In the genomic region with DNA sequence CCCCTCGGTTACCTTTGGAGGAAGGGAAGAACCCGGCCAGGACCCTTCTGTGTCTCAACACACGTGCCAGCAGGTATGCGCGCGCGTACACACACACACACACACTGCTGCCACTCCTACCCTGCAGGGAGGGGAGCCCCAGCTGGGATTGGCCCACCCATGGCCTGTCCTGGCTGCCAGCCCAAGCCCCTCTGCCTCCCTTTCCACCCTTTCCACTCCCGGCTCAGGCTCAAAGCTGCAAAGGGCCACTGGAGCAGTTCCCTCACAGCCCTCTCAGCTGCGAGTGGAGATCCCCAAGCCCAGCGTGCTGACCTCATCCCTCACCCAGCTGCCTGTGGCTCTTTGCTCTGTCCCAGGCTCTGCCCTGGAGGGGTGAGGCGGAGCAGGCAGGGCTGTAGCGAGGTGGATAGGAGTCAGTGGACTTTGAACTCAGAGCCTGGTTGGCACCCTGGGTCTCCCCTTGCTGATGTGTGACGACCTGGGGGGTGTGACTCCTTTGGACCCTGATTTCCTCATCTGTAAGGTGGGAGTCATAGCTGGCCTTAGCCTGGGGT, we compare ENCODE assay signal across 18 cellular contexts. TPM values are rescaled to one million over a fixed set of nuclear protein-coding genes. Genes with fewer than 3 reads are reported as not detected.
DNase-seq lines count a peak whose midpoint lies in the region; ATAC-seq and TF ChIP-seq lines count a peak whose summit lies in the region.
"Had no signal": no experiment of that assay in that cellular context is flagged by ENCODE, and none has a peak within 500 bp of the region (broad histone marks: within the 10 kb centered on the region; RNA-seq: fewer than 3 reads in every experiment).

No MANE protein-coding gene starts in this region.

- CTCF ChIA-PET in Calu3 (lab: Charles Lee) = interaction anchor here (0.5 kb wide), 1 partner anchor 335 kb away, joined by 9 read pairs; no protein-coding TSS in a partner anchor
- CTCF ChIA-PET in activated CD8-positive, alpha-beta T cell treated with anti-CD3 and anti-CD28 coated beads, Interleukin-2, amount 10 ng/mL, durations not matched to agents 7 days and 5 days (lab: Charles Lee) = no interaction called here

- ATAC-seq in activated CD8-positive, alpha-beta T cell treated with anti-CD3 and anti-CD28 coated beads, Interleukin-2, amount 10 ng/mL, durations not matched to agents 7 days and 5 days = no peak
- ATAC-seq in stimulated activated naive CD8-positive, alpha-beta T cell treated with anti-CD3 and anti-CD28 coated beads, Interleukin-15, Interleukin-2, amounts not matched to agents 100 U/mL and 50 U/mL, for 24 hours = no peak
- no peak for ATAC-seq in GM21367 (IDR thresholded peaks at IDR 0.05; ENCODE audit: unreplicated experiment)

- intact Hi-C loops in Calu3 (cut with micrococcal nuclease; ENCODE audit: unreplicated experiment) (no loop called here), CD14-positive monocyte (cut with micrococcal nuclease) (no loop called here)

- H3K4me3 Mint-ChIP-seq in Calu3 (ENCODE audit: low read depth, unreplicated experiment) = no peak overlapping the region
- H3K4me3 Mint-ChIP-seq in activated CD8-positive, alpha-beta T cell treated with anti-CD3 and anti-CD28 coated beads, Interleukin-2, amount 10 ng/mL, durations not matched to agents 7 days and 5 days = no peak overlapping the region
- no peak overlapping the region for H3K4me3 Mint-ChIP-seq in CD14-positive monocyte

- no peaks in the 10 kb centered on the region for H3K4me1 Mint-ChIP-seq in Calu3 (ENCODE audit: low read depth, unreplicated experiment)
- H3K4me1 Mint-ChIP-seq in activated CD8-positive, alpha-beta T cell treated with anti-CD3 and anti-CD28 coated beads, Interleukin-2, amount 10 ng/mL, durations not matched to agents 7 days and 5 days (ENCODE audit: low read depth) = no peaks in the 10 kb centered on the region
- H3K4me1 Mint-ChIP-seq in CD14-positive monocyte = no peaks in the 10 kb centered on the region

- H3K27ac Mint-ChIP-seq in Calu3 (ENCODE audit: unreplicated experiment) = no peak overlapping the region
- no peak overlapping the region for H3K27ac Mint-ChIP-seq in activated CD8-positive, alpha-beta T cell treated with anti-CD3 and anti-CD28 coated beads, Interleukin-2, amount 10 ng/mL, durations not matched to agents 7 days and 5 days
- no peak overlapping the region for H3K27ac Mint-ChIP-seq in CD14-positive monocyte

- DNase-seq in Ammon's horn (ENCODE audit: low spot score) (peak; percentile 73), Calu3 (peak; percentile 16), SW480 (ENCODE audit: low spot score) (peak; percentile 41), left kidney (ENCODE audit: low read depth, low spot score) (peak; percentile 42), CD14-positive monocyte (ENCODE audit: low spot score) (no peak)
- DNase-seq in activated CD8-positive, alpha-beta T cell treated with anti-CD3 and anti-CD28 coated beads, Interleukin-2, amount 10 ng/mL, durations not matched to agents 7 days and 5 days = no peak
- no peak for DNase-seq in stimulated activated naive CD8-positive, alpha-beta T cell treated with anti-CD3 and anti-CD28 coated beads, Interleukin-15, Interleukin-2, amounts not matched to agents 100 U/mL and 50 U/mL, for 24 hours
- DNase-seq: activated CD4-positive, alpha-beta T cell treated with anti-CD3 and anti-CD28 coated beads for 48 hours; activated T-cell treated with anti-CD3 and anti-CD28 coated beads, Interleukin-2, amount 50 U/mL, for 1 hour; AML-193; cerebellar nuclear complex; EL; kidney; pancreas had no signal

- H3K27me3 Mint-ChIP-seq in Calu3 (ENCODE audit: unreplicated experiment) (peaks cover 82% of the 10 kb centered on the region), CD14-positive monocyte (ENCODE audit: low read depth in 3 of 3) (peaks cover 0 to 23% (median 12%) of the 10 kb centered on the region in 3 donors)
- H3K27me3 Mint-ChIP-seq in activated CD8-positive, alpha-beta T cell treated with anti-CD3 and anti-CD28 coated beads, Interleukin-2, amount 10 ng/mL, durations not matched to agents 7 days and 5 days (ENCODE audit: low read depth) = peaks cover 1% of the 10 kb centered on the region

- BruUV-seq in Calu3 (replicated peaks; lab: Mats Ljungman, UMichigan) = no TSS peak

- no peak for TF ChIP-seq CTCF in Calu3 (IDR thresholded peaks at IDR 0.05; ENCODE audit: unreplicated experiment)
- no peak for TF ChIP-seq CTCF in CD14-positive monocyte (IDR thresholded peaks at IDR 0.05)

- H3K36me3 Mint-ChIP-seq in Calu3 (ENCODE audit: insufficient read depth, unreplicated experiment) (no peaks in the 10 kb centered on the region), CD14-positive monocyte (no peaks in the 10 kb centered on the region)
- H3K36me3 Mint-ChIP-seq in activated CD8-positive, alpha-beta T cell treated with anti-CD3 and anti-CD28 coated beads, Interleukin-2, amount 10 ng/mL, durations not matched to agents 7 days and 5 days (ENCODE audit: low read depth) = no peaks in the 10 kb centered on the region

- POLR2A ChIA-PET in activated CD8-positive, alpha-beta T cell treated with anti-CD3 and anti-CD28 coated beads, Interleukin-2, amount 10 ng/mL, durations not matched to agents 7 days and 5 days (lab: Charles Lee) = no interaction called here

- H3K9me3 Mint-ChIP-seq in Calu3 (ENCODE audit: low read depth, unreplicated experiment) (no peaks in the 10 kb centered on the region), CD14-positive monocyte (no peaks in the 10 kb centered on the region)
- no peaks in the 10 kb centered on the region for H3K9me3 Mint-ChIP-seq in activated CD8-positive, alpha-beta T cell treated with anti-CD3 and anti-CD28 coated beads, Interleukin-2, amount 10 ng/mL, durations not matched to agents 7 days and 5 days (ENCODE audit: insufficient read depth)

RNA-seq across cellular contexts. Expression of a gene that starts 14.5 kb away (rescaled TPM):
- total RNA-seq in Calu3 (2022) = not detected in 2 replicates
- under 1 TPM; 0.37 TPM for total RNA-seq in activated CD8-positive, alpha-beta T cell treated with anti-CD3 and anti-CD28 coated beads, Interleukin-2, amount 10 ng/mL, durations not matched to agents 7 days and 5 days
- polyA plus RNA-seq in CD14-positive monocyte = not detected
- total RNA-seq: RPMI7951 had no signal

RNA-seq across cellular contexts. Expression of a gene that starts 21.1 kb away (rescaled TPM):
- total RNA-seq in Calu3 (2022) = not detected in 2 replicates
- not detected for total RNA-seq in activated CD8-positive, alpha-beta T cell treated with anti-CD3 and anti-CD28 coated beads, Interleukin-2, amount 10 ng/mL, durations not matched to agents 7 days and 5 days
- polyA plus RNA-seq in CD14-positive monocyte = not detected
- total RNA-seq: glomerular endothelial cell; kidney; RPMI7951; T-helper 2 cell treated with Interferon-gamma antibody and Interleukin-4, amounts not matched to agents 100 ng/mL and 5 ng/mL, for 36 hours had no signal

RNA-seq across cellular contexts. Expression of a gene that starts 26.8 kb away (rescaled TPM):
- not detected in 2 replicates for total RNA-seq in Calu3 (2022)
- total RNA-seq in activated CD8-positive, alpha-beta T cell treated with anti-CD3 and anti-CD28 coated beads, Interleukin-2, amount 10 ng/mL, durations not matched to agents 7 days and 5 days = not detected
- polyA plus RNA-seq in CD14-positive monocyte = not detected
- total RNA-seq: glomerular endothelial cell; kidney; RPMI7951; T-helper 2 cell treated with Interferon-gamma antibody and Interleukin-4, amounts not matched to agents 100 ng/mL and 5 ng/mL, for 36 hours had no signal

Comparison
In these comparisons a context has a peak if more than half of its experiments do, and no peak if none do; other contexts are left out.
1. DNase-seq: peak in Ammon's horn (single experiment), Calu3 (single experiment), SW480 (single experiment) and left kidney (single experiment); none in activated CD8-positive, alpha-beta T cell treated with anti-CD3 and anti-CD28 coated beads, Interleukin-2, amount 10 ng/mL, durations not matched to agents 7 days and 5 days (single experiment), stimulated activated naive CD8-positive, alpha-beta T cell treated with anti-CD3 and anti-CD28 coated beads, Interleukin-15, Interleukin-2, amounts not matched to agents 100 U/mL and 50 U/mL, for 24 hours (single experiment) and CD14-positive monocyte (single experiment).